8 cellular contexts compared by ENCODE assay signal in genomic region chr12:18320036-18320617, GRCh38. TPM values are rescaled to one million over a fixed set of nuclear protein-coding genes. Genes with fewer than 3 reads are reported as not detected.
DNase-seq lines count a peak whose midpoint lies in the region; ATAC-seq, FAIRE-seq and TF ChIP-seq lines count a peak whose summit lies in the region.

No MANE protein-coding gene starts in this region.

- no peak overlapping the region for H3K27ac ChIP-seq in esophagus squamous epithelium

- H3K4me1 ChIP-seq in esophagus squamous epithelium, result no peaks in the 10 kb centered on the region

- peak; percentile 63 for ATAC-seq in HG02981 (IDR thresholded peaks at IDR 0.05; ENCODE audit: unreplicated experiment)

- DNase-seq in D721Med (ENCODE audit: insufficient read length, low spot score), result no peak
- peak; percentile 29 for DNase-seq in RCC 7860 (ENCODE audit: low spot score)
- no peak for DNase-seq in esophagus squamous epithelium (lab: John Stamatoyannopoulos, UW)
- no peak for DNase-seq in osteocyte (ENCODE audit: extremely low spot score, unreplicated experiment)
- DNase-seq in cerebellum (ENCODE audit: low spot score), result no peak
- no peak for DNase-seq in activated CD4-positive, alpha-beta T cell treated with anti-CD3 and anti-CD28 coated beads, Interleukin-2, amount 10 ng/mL, durations not matched to agents 24 days and 14 days
- DNase-seq in GM19238 (ENCODE audit: insufficient read length, low spot score), result no peak

- intact Hi-C loops in esophagus squamous epithelium (cut with DNase I), result loop anchor here (10.0 kb wide), 1 partner anchor 65 kb away; no protein-coding TSS in a partner anchor
- intact Hi-C loops in activated CD4-positive, alpha-beta T cell treated with anti-CD3 and anti-CD28 coated beads, Interleukin-2, amount 10 ng/mL, durations not matched to agents 24 days and 14 days (cut with micrococcal nuclease), result no loop called here

- no peak overlapping the region for H3K27ac Mint-ChIP-seq in osteocyte (ENCODE audit: unreplicated experiment)
- H3K27ac Mint-ChIP-seq in activated CD4-positive, alpha-beta T cell treated with anti-CD3 and anti-CD28 coated beads, Interleukin-2, amount 10 ng/mL, durations not matched to agents 24 days and 14 days, result no peak overlapping the region

- peak; percentile 63 for TF ChIP-seq CTCF in D721Med (IDR thresholded peaks at IDR 0.05; ENCODE audit: insufficient read depth, missing control alignments)
- peak in 5 of 6 experiments; percentile 43 to 68 (median 49) for TF ChIP-seq CTCF in esophagus squamous epithelium (IDR thresholded peaks at IDR 0.05)
- peak; percentile 64 for TF ChIP-seq CTCF in osteocyte (IDR thresholded peaks at IDR 0.05)

- TF ChIP-seq POLR2A in esophagus squamous epithelium (IDR thresholded peaks at IDR 0.05), result no peak

- no peak overlapping the region for H3K4me3 ChIP-seq in esophagus squamous epithelium

- H3K4me1 Mint-ChIP-seq in osteocyte (ENCODE audit: unreplicated experiment), result peaks cover 14% of the 10 kb centered on the region
- H3K4me1 Mint-ChIP-seq in activated CD4-positive, alpha-beta T cell treated with anti-CD3 and anti-CD28 coated beads, Interleukin-2, amount 10 ng/mL, durations not matched to agents 24 days and 14 days, result no peaks in the 10 kb centered on the region

- no peaks in the 10 kb centered on the region for H3K27me3 Mint-ChIP-seq in osteocyte (ENCODE audit: unreplicated experiment)
- H3K27me3 Mint-ChIP-seq in activated CD4-positive, alpha-beta T cell treated with anti-CD3 and anti-CD28 coated beads, Interleukin-2, amount 10 ng/mL, durations not matched to agents 24 days and 14 days, result no peaks in the 10 kb centered on the region

- 39 to 40% methylated on average over 6 of the region's 6 CpGs for WGBS in esophagus squamous epithelium, 2 donors

- H3K27me3 ChIP-seq in esophagus squamous epithelium, result no peaks in the 10 kb centered on the region

- no peaks in the 10 kb centered on the region for H3K36me3 Mint-ChIP-seq in osteocyte (ENCODE audit: unreplicated experiment)
- no peaks in the 10 kb centered on the region for H3K36me3 Mint-ChIP-seq in activated CD4-positive, alpha-beta T cell treated with anti-CD3 and anti-CD28 coated beads, Interleukin-2, amount 10 ng/mL, durations not matched to agents 24 days and 14 days (ENCODE audit: low read depth)

- H3K36me3 ChIP-seq in esophagus squamous epithelium, result peaks cover 0 to 1% (median 0%) of the 10 kb centered on the region in 3 donors

- no peak overlapping the region for H3K4me3 Mint-ChIP-seq in osteocyte (ENCODE audit: unreplicated experiment)
- H3K4me3 Mint-ChIP-seq in activated CD4-positive, alpha-beta T cell treated with anti-CD3 and anti-CD28 coated beads, Interleukin-2, amount 10 ng/mL, durations not matched to agents 24 days and 14 days, result no peak overlapping the region

- FAIRE-seq in D721Med (lab: Jason Lieb, UNC) (no peak), RCC 7860 (lab: Jason Lieb, UNC) (peak; percentile 33)

- no peaks in the 10 kb centered on the region for H3K9me3 Mint-ChIP-seq in osteocyte (ENCODE audit: unreplicated experiment)
- no peaks in the 10 kb centered on the region for H3K9me3 Mint-ChIP-seq in activated CD4-positive, alpha-beta T cell treated with anti-CD3 and anti-CD28 coated beads, Interleukin-2, amount 10 ng/mL, durations not matched to agents 24 days and 14 days

- H3K9me3 ChIP-seq in esophagus squamous epithelium, result no peaks in the 10 kb centered on the region

RNA-seq across cellular contexts. Expression of gene PIK3C2G, which starts 58.8 kb away (rescaled TPM):
- total RNA-seq in esophagus squamous epithelium (10 to 100 TPM in 2 of 4 donors, 1 to 10 TPM in 2; 3.5 to 12.6 (median 7.2) TPM), osteocyte (not detected in 2 replicates), cerebellum (10.5 TPM)
- not detected in 2 replicates for total RNA-seq in activated CD4-positive, alpha-beta T cell treated with anti-CD3 and anti-CD28 coated beads, Interleukin-2, amount 10 ng/mL, durations not matched to agents 24 days and 14 days
